Comparison of ENCODE assay signal across 11 cellular contexts in genomic region chr10:56116684-56117083, GRCh38.
DNase-seq lines count a peak whose midpoint lies in the region; ATAC-seq and TF ChIP-seq lines count a peak whose summit lies in the region.
"Had no signal": no experiment of that assay in that cellular context is flagged by ENCODE, and none has a peak within 500 bp of the region (broad histone marks: within the 10 kb centered on the region; RNA-seq: fewer than 3 reads in every experiment).

No MANE protein-coding gene starts in this region.

- WGBS in liver = 12% methylated on average over 1 of the region's 1 CpG

- H3K9me3 ChIP-seq in liver (ENCODE audit: control insufficient read depth in 4 of 4, low read length in 3 of 4) = no peaks in the 10 kb centered on the region

- H3K27ac ChIP-seq in liver (ENCODE audit: low read depth in 1 of 2, low read length in 2 of 2) = no peak overlapping the region

- no peaks in the 10 kb centered on the region for H3K27me3 ChIP-seq in liver (ENCODE audit: control insufficient read depth in 4 of 4, insufficient read depth in 4 of 4, low read length in 3 of 4)

- peak; percentile 37 for TF ChIP-seq CTCF in liver (IDR thresholded peaks at IDR 0.05; ENCODE audit: low read depth, low read length, missing input control)

- DNase-seq in DMS53 (lab: John Stamatoyannopoulos, UW) = peak; percentile 68
- peak; percentile 5 for DNase-seq in Jurkat, Clone E6-1 (ENCODE audit: low read depth, low spot score)
- DNase-seq in SW480 (ENCODE audit: low spot score) = peak; percentile 2
- no peak for DNase-seq in activated naive CD4-positive, alpha-beta T cell treated with anti-CD3 and anti-CD28 coated beads, Interleukin-2, amount 50 U/mL, for 16 hours
- DNase-seq: activated CD4-positive, alpha-beta T cell treated with anti-CD3 and anti-CD28 coated beads, Interleukin-2, amount 50 U/mL, for 1 hour; activated effector memory CD4-positive, alpha-beta T cell treated with Interleukin-2 at 50 U/mL for 16 hours; stimulated activated CD4-positive, alpha-beta T cell treated with anti-CD3 and anti-CD28 coated beads, Interleukin-4, amount 100 ng/mL, for 24 hours had no signal

- peak; percentile 77 to 88 for TF ChIP-seq RAD21 in liver (IDR thresholded peaks at IDR 0.05)

- H3K4me3 ChIP-seq in Jurkat, Clone E6-1 (ENCODE audit: low read length) = no peak overlapping the region
- no peak overlapping the region for H3K4me3 ChIP-seq in liver (ENCODE audit: low read depth in 1 of 3, low read length in 3 of 3)
- H3K4me3 ChIP-seq: K562 had no signal

- ATAC-seq in GM21723 (IDR thresholded peaks at IDR 0.05; ENCODE audit: unreplicated experiment) (no peak), GM21447 (IDR thresholded peaks at IDR 0.05; ENCODE audit: unreplicated experiment) (no peak)
- ATAC-seq: K562 had no signal

- H3K4me1 ChIP-seq in liver (ENCODE audit: control insufficient read depth in 4 of 4, insufficient read depth in 4 of 4, low read length in 3 of 4) = no peaks in the 10 kb centered on the region

- H3K9ac ChIP-seq in liver (ENCODE audit: low read depth in 1 of 2, low read length in 2 of 2) = no peak overlapping the region

- H3K36me3 ChIP-seq in liver (ENCODE audit: control insufficient read depth in 4 of 4, insufficient read depth in 3 of 4, low read depth in 1 of 4, low read length in 3 of 4) = no peaks in the 10 kb centered on the region

TF ChIP-seq in liver, 16 proteins besides CTCF, POLR2A, EP300 and RAD21:
- TF ChIP-seq REST (IDR thresholded peaks at IDR 0.05) (no peak), RXRA (IDR thresholded peaks at IDR 0.05) (no peak), GABPA (IDR thresholded peaks at IDR 0.05 in 1 of 2, conservative IDR thresholded peaks at IDR 0.05 in 1 of 2) (no peak), HNF4G (IDR thresholded peaks at IDR 0.05) (no peak), ATF3 (IDR thresholded peaks at IDR 0.05) (no peak), JUND (IDR thresholded peaks at IDR 0.05) (no peak), EGR1 (IDR thresholded peaks at IDR 0.05; ENCODE audit: low read depth in 2 of 2) (no peak), SP1 (IDR thresholded peaks at IDR 0.05) (no peak), FOXA2 (IDR thresholded peaks at IDR 0.05) (no peak), FOXA1 (IDR thresholded peaks at IDR 0.05) (no peak), NR2F2 (IDR thresholded peaks at IDR 0.05) (no peak), YY1 (IDR thresholded peaks at IDR 0.05) (no peak), TAF1 (conservative IDR thresholded peaks at IDR 0.05) (no peak), HNF4A (conservative IDR thresholded peaks at IDR 0.05) (no peak)
- TF ChIP-seq, protein P1, sequence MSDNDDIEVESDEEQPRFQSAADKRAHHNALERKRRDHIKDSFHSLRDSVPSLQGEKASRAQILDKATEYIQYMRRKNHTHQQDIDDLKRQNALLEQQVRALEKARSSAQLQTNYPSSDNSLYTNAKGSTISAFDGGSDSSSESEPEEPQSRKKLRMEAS (IDR thresholded peaks at IDR 0.05) = no peak
- TF ChIP-seq, protein P2, sequence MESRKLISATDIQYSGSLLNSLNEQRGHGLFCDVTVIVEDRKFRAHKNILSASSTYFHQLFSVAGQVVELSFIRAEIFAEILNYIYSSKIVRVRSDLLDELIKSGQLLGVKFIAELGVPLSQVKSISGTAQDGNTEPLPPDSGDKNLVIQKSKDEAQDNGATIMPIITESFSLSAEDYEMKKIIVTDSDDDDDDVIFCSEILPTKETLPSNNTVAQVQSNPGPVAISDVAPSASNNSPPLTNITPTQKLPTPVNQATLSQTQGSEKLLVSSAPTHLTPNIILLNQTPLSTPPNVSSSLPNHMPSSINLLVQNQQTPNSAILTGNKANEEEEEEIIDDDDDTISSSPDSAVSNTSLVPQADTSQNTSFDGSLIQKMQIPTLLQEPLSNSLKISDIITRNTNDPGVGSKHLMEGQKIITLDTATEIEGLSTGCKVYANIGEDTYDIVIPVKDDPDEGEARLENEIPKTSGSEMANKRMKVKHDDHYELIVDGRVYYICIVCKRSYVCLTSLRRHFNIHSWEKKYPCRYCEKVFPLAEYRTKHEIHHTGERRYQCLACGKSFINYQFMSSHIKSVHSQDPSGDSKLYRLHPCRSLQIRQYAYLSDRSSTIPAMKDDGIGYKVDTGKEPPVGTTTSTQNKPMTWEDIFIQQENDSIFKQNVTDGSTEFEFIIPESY (IDR thresholded peaks at IDR 0.05) = no peak
